24 cellular contexts compared by ENCODE assay signal in genomic region chr12:29759950-29760349, GRCh38. TPM values are rescaled to one million over a fixed set of nuclear protein-coding genes. Genes with fewer than 3 reads are reported as not detected.
"Had no signal": no experiment of that assay in that cellular context is flagged by ENCODE, and none has a peak within 500 bp of the region (broad histone marks: within the 10 kb centered on the region; RNA-seq: fewer than 3 reads in every experiment).

No MANE protein-coding gene starts in this region.

- H3K9me3 ChIP-seq: esophagus squamous epithelium, gastrocnemius medialis, heart right ventricle, left lung, lower lobe of right lung had no signal

- H3K36me3 ChIP-seq: esophagus squamous epithelium, left lung, lower lobe of right lung had no signal

- DNase-seq: dermis blood vessel endothelial cell; dorsolateral prefrontal cortex; effector CD4-positive, alpha-beta T cell; effector memory CD4-positive, alpha-beta T cell; esophagus squamous epithelium; foreskin fibroblast; foreskin melanocyte; gastrocnemius medialis; glutamatergic neuron; head of caudate nucleus; heart right ventricle; hippocampal formation; left cardiac atrium; left lung; left ventricle myocardium superior; lower lobe of right lung; mesenchymal stem cell; midbrain; naive thymus-derived CD4-positive, alpha-beta T cell; natural killer cell had no signal

- H3K4me1 ChIP-seq: left lung, lower lobe of right lung had no signal

- FAIRE-seq: endothelial cell of umbilical vein, islet of Langerhans, keratinocyte had no signal

- H3K4me3 ChIP-seq: coronary artery, dorsolateral prefrontal cortex, esophagus squamous epithelium, gastrocnemius medialis, heart right ventricle, left lung, lower lobe of right lung had no signal

- H3K27ac ChIP-seq: coronary artery, dorsolateral prefrontal cortex, esophagus squamous epithelium, gastrocnemius medialis, heart right ventricle, left lung, lower lobe of right lung had no signal

- H3K27me3 ChIP-seq: dorsolateral prefrontal cortex, esophagus squamous epithelium, gastrocnemius medialis, heart right ventricle, left lung had no signal

RNA-seq across cellular contexts. Expression of gene TMTC1, which starts 23.8 kb away (rescaled TPM):
- polyA plus RNA-seq: naive thymus-derived CD4-positive, alpha-beta T cell had no signal
